In the genomic region with DNA sequence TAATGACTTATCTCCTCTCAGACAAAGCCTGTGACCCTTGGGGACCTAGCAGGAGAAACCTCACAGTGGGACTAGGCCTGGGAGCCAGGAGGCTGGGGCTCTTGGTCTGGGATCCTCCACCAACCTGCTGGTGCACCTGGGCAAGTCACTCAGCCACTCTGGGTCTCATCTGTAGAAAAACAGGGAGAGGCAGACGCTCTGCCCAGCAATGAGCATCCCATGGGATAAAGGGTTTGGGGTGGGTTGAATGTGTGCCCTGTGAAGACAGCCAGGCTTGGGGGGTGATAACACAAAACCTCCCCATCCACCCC, we compare ENCODE assay signal across 9 cellular contexts.
DNase-seq lines count a peak whose midpoint lies in the region; ATAC-seq and TF ChIP-seq lines count a peak whose summit lies in the region.
"Had no signal": no experiment of that assay in that cellular context is flagged by ENCODE, and none has a peak within 500 bp of the region (broad histone marks: within the 10 kb centered on the region; RNA-seq: fewer than 3 reads in every experiment).

No MANE protein-coding gene starts in this region.

- H3K4me1 Mint-ChIP-seq in activated T-helper 1 cell treated with anti-CD3 and anti-CD28 coated beads, Interleukin-12 subunit alpha, Interleukin-12 subunit beta, Interleukin-2, Interleukin-4 antibody, amounts not matched to agents 30 ng/mL and 10 ng/mL and 1 ng/mL, durations not matched to agents 14 hours and 24 hours and 36 hours (ENCODE audit: low read depth): peaks cover 43% of the 10 kb centered on the region
- peaks cover 28% of the 10 kb centered on the region for H3K4me1 Mint-ChIP-seq in stimulated activated effector memory CD8-positive, alpha-beta T cell treated with anti-CD3 and anti-CD28 coated beads, Interleukin-12 subunit alpha, Interleukin-12 subunit beta, amount 100 ng/mL, for 72 hours

- H3K27me3 ChIP-seq in left lung: no peaks in the 10 kb centered on the region

- peaks cover 1% of the 10 kb centered on the region for H3K36me3 Mint-ChIP-seq in activated T-helper 1 cell treated with anti-CD3 and anti-CD28 coated beads, Interleukin-12 subunit alpha, Interleukin-12 subunit beta, Interleukin-2, Interleukin-4 antibody, amounts not matched to agents 30 ng/mL and 10 ng/mL and 1 ng/mL, durations not matched to agents 14 hours and 24 hours and 36 hours (ENCODE audit: low read depth)
- H3K36me3 Mint-ChIP-seq in stimulated activated effector memory CD8-positive, alpha-beta T cell treated with anti-CD3 and anti-CD28 coated beads, Interleukin-12 subunit alpha, Interleukin-12 subunit beta, amount 100 ng/mL, for 72 hours: peaks cover 4% of the 10 kb centered on the region

- H3K27ac ChIP-seq in left lung: peak overlapping the region; percentile 87 to 88

- DNase-seq in activated T-helper 1 cell treated with anti-CD3 and anti-CD28 coated beads, Interleukin-12 subunit alpha, Interleukin-12 subunit beta, Interleukin-2, Interleukin-4 antibody, amounts not matched to agents 30 ng/mL and 10 ng/mL and 1 ng/mL, durations not matched to agents 14 hours and 24 hours and 36 hours (ENCODE audit: low spot score): no peak
- DNase-seq in left lung: no peak
- DNase-seq in stimulated activated effector memory CD8-positive, alpha-beta T cell treated with anti-CD3 and anti-CD28 coated beads, Interleukin-12 subunit alpha, Interleukin-12 subunit beta, amount 100 ng/mL, for 72 hours (ENCODE audit: low spot score in 2 of 2): no peak
- DNase-seq in hypothalamus (lab: John Stamatoyannopoulos, UW): no peak
- DNase-seq in ecto neural progenitor cell (ENCODE audit: low spot score): no peak
- no peak for DNase-seq in NCI-H128 (lab: John Stamatoyannopoulos, UW; ENCODE audit: unreplicated experiment)
- DNase-seq: KBM-7 had no signal

- H3K9me3 Mint-ChIP-seq in activated T-helper 1 cell treated with anti-CD3 and anti-CD28 coated beads, Interleukin-12 subunit alpha, Interleukin-12 subunit beta, Interleukin-2, Interleukin-4 antibody, amounts not matched to agents 30 ng/mL and 10 ng/mL and 1 ng/mL, durations not matched to agents 14 hours and 24 hours and 36 hours: no peaks in the 10 kb centered on the region
- H3K9me3 Mint-ChIP-seq in stimulated activated effector memory CD8-positive, alpha-beta T cell treated with anti-CD3 and anti-CD28 coated beads, Interleukin-12 subunit alpha, Interleukin-12 subunit beta, amount 100 ng/mL, for 72 hours: no peaks in the 10 kb centered on the region

- H3K4me3 Mint-ChIP-seq in activated T-helper 1 cell treated with anti-CD3 and anti-CD28 coated beads, Interleukin-12 subunit alpha, Interleukin-12 subunit beta, Interleukin-2, Interleukin-4 antibody, amounts not matched to agents 30 ng/mL and 10 ng/mL and 1 ng/mL, durations not matched to agents 14 hours and 24 hours and 36 hours: no peak overlapping the region
- H3K4me3 Mint-ChIP-seq in stimulated activated effector memory CD8-positive, alpha-beta T cell treated with anti-CD3 and anti-CD28 coated beads, Interleukin-12 subunit alpha, Interleukin-12 subunit beta, amount 100 ng/mL, for 72 hours: no peak overlapping the region

- H3K27ac Mint-ChIP-seq in activated T-helper 1 cell treated with anti-CD3 and anti-CD28 coated beads, Interleukin-12 subunit alpha, Interleukin-12 subunit beta, Interleukin-2, Interleukin-4 antibody, amounts not matched to agents 30 ng/mL and 10 ng/mL and 1 ng/mL, durations not matched to agents 14 hours and 24 hours and 36 hours: peak overlapping the region; percentile 55
- peak overlapping the region; percentile 86 for H3K27ac Mint-ChIP-seq in stimulated activated effector memory CD8-positive, alpha-beta T cell treated with anti-CD3 and anti-CD28 coated beads, Interleukin-12 subunit alpha, Interleukin-12 subunit beta, amount 100 ng/mL, for 72 hours

- peaks cover 71 to 97% of the 10 kb centered on the region in 2 donors for H3K4me1 ChIP-seq in left lung

- ATAC-seq in HG03175 (IDR thresholded peaks at IDR 0.05; ENCODE audit: unreplicated experiment): peak; percentile 11
- ATAC-seq in left lung: no peak
- no peak for ATAC-seq in stimulated activated effector memory CD8-positive, alpha-beta T cell treated with anti-CD3 and anti-CD28 coated beads, Interleukin-12 subunit alpha, Interleukin-12 subunit beta, amount 100 ng/mL, for 72 hours
- no peak for ATAC-seq in HG02588 (IDR thresholded peaks at IDR 0.05; ENCODE audit: unreplicated experiment)

- no peak for TF ChIP-seq CTCF in left lung (IDR thresholded peaks at IDR 0.05)

- no peak overlapping the region for H3K4me3 ChIP-seq in left lung

- intact Hi-C loops in activated T-helper 1 cell treated with anti-CD3 and anti-CD28 coated beads, Interleukin-12 subunit alpha, Interleukin-12 subunit beta, Interleukin-2, Interleukin-4 antibody, amounts not matched to agents 30 ng/mL and 10 ng/mL and 1 ng/mL, durations not matched to agents 14 hours and 24 hours and 36 hours (cut with micrococcal nuclease): no loop called here
- intact Hi-C loops in left lung (cut with DNase I): no loop called here

- H3K27me3 Mint-ChIP-seq in activated T-helper 1 cell treated with anti-CD3 and anti-CD28 coated beads, Interleukin-12 subunit alpha, Interleukin-12 subunit beta, Interleukin-2, Interleukin-4 antibody, amounts not matched to agents 30 ng/mL and 10 ng/mL and 1 ng/mL, durations not matched to agents 14 hours and 24 hours and 36 hours (ENCODE audit: insufficient read depth): peaks cover 1% of the 10 kb centered on the region

- no peaks in the 10 kb centered on the region for H3K36me3 ChIP-seq in left lung

- no peaks in the 10 kb centered on the region for H3K9me3 ChIP-seq in left lung
